Comparison of ENCODE assay signal across 20 cellular contexts in genomic region chr2:197870137-197870536, GRCh38.
A peak's percentile ranks its signal among the peaks of the same experiment; 100 is the strongest.
DNase-seq lines count a peak whose midpoint lies in the region; ATAC-seq and TF ChIP-seq lines count a peak whose summit lies in the region.
"Had no signal": no experiment of that assay in that cellular context is flagged by ENCODE, and none has a peak within 500 bp of the region (broad histone marks: within the 10 kb centered on the region; RNA-seq: fewer than 3 reads in every experiment).

No MANE protein-coding gene starts in this region.

- peaks cover 60% of the 10 kb centered on the region for H3K4me1 ChIP-seq in CD8-positive, alpha-beta memory T cell (ENCODE audit: insufficient read depth, low read length)
- H3K4me1 ChIP-seq in esophagus squamous epithelium, result no peaks in the 10 kb centered on the region
- H3K4me1 ChIP-seq: lower lobe of right lung had no signal

- POLR2A ChIA-PET in CD8-positive, alpha-beta memory T cell (lab: Charles Lee), result no interaction called here
- POLR2A ChIA-PET in naive thymus-derived CD8-positive, alpha-beta T cell (lab: Charles Lee), result interaction anchor here (1.5 to 1.6 kb wide), 3 partner anchors 9 to 40 kb away, joined by 3 to 4 read pairs (median 3); no protein-coding TSS in a partner anchor

- no peaks in the 10 kb centered on the region for H3K36me3 ChIP-seq in CD8-positive, alpha-beta memory T cell (ENCODE audit: insufficient read depth, low read length)
- no peaks in the 10 kb centered on the region for H3K36me3 ChIP-seq in esophagus squamous epithelium
- H3K36me3 ChIP-seq: lower lobe of right lung, tibial artery had no signal

- CTCF ChIA-PET in CD8-positive, alpha-beta memory T cell (lab: Charles Lee), result no interaction called here

- H3K27me3 Mint-ChIP-seq in T-helper 2 cell treated with Interferon-gamma antibody and Interleukin-4, amounts not matched to agents 5 μg/mL and 100 μg/mL, for 36 hours (ENCODE audit: low read depth), result peaks cover 2% of the 10 kb centered on the region
- peaks cover 0 to 1% of the 10 kb centered on the region in 2 donors for H3K27me3 Mint-ChIP-seq in CD8-positive, alpha-beta memory T cell
- H3K27me3 Mint-ChIP-seq in activated T-helper 2 cell treated with anti-CD3 and anti-CD28 coated beads, Interferon-gamma antibody, Interleukin-2, Interleukin-4, amounts not matched to agents 10 μg/mL and 5 μg/mL and 100 μg/mL, durations not matched to agents 14 hours and 24 hours and 36 hours (ENCODE audit: low read depth), result no peaks in the 10 kb centered on the region
- H3K27me3 Mint-ChIP-seq in naive thymus-derived CD8-positive, alpha-beta T cell, result peaks cover 0 to 2% (median 0%) of the 10 kb centered on the region in 5 donors

- intact Hi-C loops in activated T-helper 2 cell treated with anti-CD3 and anti-CD28 coated beads, Interferon-gamma antibody, Interleukin-2, Interleukin-4, amounts not matched to agents 10 μg/mL and 5 μg/mL and 100 μg/mL, durations not matched to agents 14 hours and 24 hours and 36 hours (cut with micrococcal nuclease), result loop anchor here (1.0 kb wide), 1 partner anchor 19 kb away; no protein-coding TSS in a partner anchor
- intact Hi-C loops in esophagus squamous epithelium (cut with DNase I), result no loop called here

- H3K4me3 ChIP-seq in CD8-positive, alpha-beta memory T cell (ENCODE audit: low read length), result peak overlapping the region; percentile 14
- H3K4me3 ChIP-seq in esophagus squamous epithelium, result no peak overlapping the region
- H3K4me3 ChIP-seq: lower lobe of right lung, skin epidermis, tibial artery had no signal

- H3K27ac Mint-ChIP-seq in T-helper 2 cell treated with Interferon-gamma antibody and Interleukin-4, amounts not matched to agents 5 μg/mL and 100 μg/mL, for 36 hours, result peak overlapping the region; percentile 92
- peak overlapping the region in 6 of 8 donors; percentile 18 to 96 (median 67) for H3K27ac Mint-ChIP-seq in CD8-positive, alpha-beta memory T cell
- H3K27ac Mint-ChIP-seq in activated T-helper 2 cell treated with anti-CD3 and anti-CD28 coated beads, Interferon-gamma antibody, Interleukin-2, Interleukin-4, amounts not matched to agents 10 μg/mL and 5 μg/mL and 100 μg/mL, durations not matched to agents 14 hours and 24 hours and 36 hours, result peak overlapping the region; percentile 84
- peak overlapping the region; percentile 85 to 96 (median 93) for H3K27ac Mint-ChIP-seq in naive thymus-derived CD8-positive, alpha-beta T cell
- H3K27ac Mint-ChIP-seq: HFFc6; stimulated activated naive B cell treated with anti-CD40 and anti-IgM and Interleukin-4, amounts not matched to agents 10 μg/mL and 1 μg/mL and 100 μg/mL, for 72 hours had no signal

- H3K27me3 ChIP-seq in CD8-positive, alpha-beta memory T cell (ENCODE audit: insufficient read depth, low read length, poor library complexity, severe bottlenecking), result no peaks in the 10 kb centered on the region
- no peaks in the 10 kb centered on the region for H3K27me3 ChIP-seq in esophagus squamous epithelium
- H3K27me3 ChIP-seq: tibial artery had no signal

- WGBS in esophagus squamous epithelium, 2 donors, result 86% methylated on average over 1 to 2 of the region's 2 CpGs

- DNase-seq in T-helper 2 cell treated with Interferon-gamma antibody and Interleukin-4, amounts not matched to agents 5 μg/mL and 100 μg/mL, for 36 hours (ENCODE audit: low spot score), result no peak
- no peak for DNase-seq in T-helper 2 cell
- no peak for DNase-seq in CD8-positive, alpha-beta memory T cell
- no peak for DNase-seq in activated T-helper 2 cell treated with anti-CD3 and anti-CD28 coated beads, Interferon-gamma antibody, Interleukin-2, Interleukin-4, amounts not matched to agents 10 μg/mL and 5 μg/mL and 100 μg/mL, durations not matched to agents 14 hours and 24 hours and 36 hours (ENCODE audit: low spot score)
- no peak for DNase-seq in naive thymus-derived CD8-positive, alpha-beta T cell
- no peak for DNase-seq in HK-2 (ENCODE audit: unreplicated experiment)
- no peak for DNase-seq in HuH-7.5 (ENCODE audit: low spot score)
- DNase-seq in esophagus squamous epithelium (lab: John Stamatoyannopoulos, UW), result no peak
- DNase-seq: Calu3; foreskin melanocyte; HFFc6; islet precursor cell; lower lobe of right lung; NCI-H1048; NCI-H187 treated with DMSO at 0.1 percent for 48 hours; NCI-H2227 treated with DMSO at 0.1 percent for 48 hours; stimulated activated naive B cell treated with anti-CD40 and anti-IgM and Interleukin-4, amounts not matched to agents 10 μg/mL and 1 μg/mL and 100 μg/mL, for 72 hours; tibial artery had no signal

- TF ChIP-seq CTCF in esophagus squamous epithelium (IDR thresholded peaks at IDR 0.05), result no peak

- H3K27ac ChIP-seq in CD8-positive, alpha-beta memory T cell (ENCODE audit: low read depth, low read length), result no peak overlapping the region
- H3K27ac ChIP-seq in esophagus squamous epithelium, result no peak overlapping the region
- H3K27ac ChIP-seq: lower lobe of right lung, RWPE1, tibial artery had no signal

- peak overlapping the region; percentile 62 for H3K4me3 Mint-ChIP-seq in T-helper 2 cell treated with Interferon-gamma antibody and Interleukin-4, amounts not matched to agents 5 μg/mL and 100 μg/mL, for 36 hours
- H3K4me3 Mint-ChIP-seq in CD8-positive, alpha-beta memory T cell, result peak overlapping the region in 6 of 7 donors; percentile 7 to 53 (median 48)
- peak overlapping the region; percentile 54 for H3K4me3 Mint-ChIP-seq in activated T-helper 2 cell treated with anti-CD3 and anti-CD28 coated beads, Interferon-gamma antibody, Interleukin-2, Interleukin-4, amounts not matched to agents 10 μg/mL and 5 μg/mL and 100 μg/mL, durations not matched to agents 14 hours and 24 hours and 36 hours (ENCODE audit: low read depth)
- peak overlapping the region; percentile 54 to 87 (median 77) for H3K4me3 Mint-ChIP-seq in naive thymus-derived CD8-positive, alpha-beta T cell
- H3K4me3 Mint-ChIP-seq: HFFc6; stimulated activated naive B cell treated with anti-CD40 and anti-IgM and Interleukin-4, amounts not matched to agents 10 μg/mL and 1 μg/mL and 100 μg/mL, for 72 hours had no signal

- no peaks in the 10 kb centered on the region for H3K36me3 Mint-ChIP-seq in T-helper 2 cell treated with Interferon-gamma antibody and Interleukin-4, amounts not matched to agents 5 μg/mL and 100 μg/mL, for 36 hours (ENCODE audit: low read depth)
- H3K36me3 Mint-ChIP-seq in CD8-positive, alpha-beta memory T cell, result no peaks in the 10 kb centered on the region
- no peaks in the 10 kb centered on the region for H3K36me3 Mint-ChIP-seq in activated T-helper 2 cell treated with anti-CD3 and anti-CD28 coated beads, Interferon-gamma antibody, Interleukin-2, Interleukin-4, amounts not matched to agents 10 μg/mL and 5 μg/mL and 100 μg/mL, durations not matched to agents 14 hours and 24 hours and 36 hours (ENCODE audit: low read depth)
- H3K36me3 Mint-ChIP-seq in naive thymus-derived CD8-positive, alpha-beta T cell, result peaks cover 0 to 1% (median 0%) of the 10 kb centered on the region in 3 donors
- H3K36me3 Mint-ChIP-seq: stimulated activated naive B cell treated with anti-CD40 and anti-IgM and Interleukin-4, amounts not matched to agents 10 μg/mL and 1 μg/mL and 100 μg/mL, for 72 hours had no signal

- H3K4me1 Mint-ChIP-seq in T-helper 2 cell treated with Interferon-gamma antibody and Interleukin-4, amounts not matched to agents 5 μg/mL and 100 μg/mL, for 36 hours (ENCODE audit: low read depth), result peaks cover 50% of the 10 kb centered on the region
- H3K4me1 Mint-ChIP-seq in CD8-positive, alpha-beta memory T cell, result peaks cover 13 to 48% (median 16%) of the 10 kb centered on the region in 3 donors
- peaks cover 51% of the 10 kb centered on the region for H3K4me1 Mint-ChIP-seq in activated T-helper 2 cell treated with anti-CD3 and anti-CD28 coated beads, Interferon-gamma antibody, Interleukin-2, Interleukin-4, amounts not matched to agents 10 μg/mL and 5 μg/mL and 100 μg/mL, durations not matched to agents 14 hours and 24 hours and 36 hours (ENCODE audit: low read depth)
- H3K4me1 Mint-ChIP-seq in naive thymus-derived CD8-positive, alpha-beta T cell, result peaks cover 20 to 56% (median 53%) of the 10 kb centered on the region in 4 donors
- H3K4me1 Mint-ChIP-seq: stimulated activated naive B cell treated with anti-CD40 and anti-IgM and Interleukin-4, amounts not matched to agents 10 μg/mL and 1 μg/mL and 100 μg/mL, for 72 hours had no signal

- H3K9me3 ChIP-seq in CD8-positive, alpha-beta memory T cell (ENCODE audit: low read length), result no peaks in the 10 kb centered on the region
- no peaks in the 10 kb centered on the region for H3K9me3 ChIP-seq in esophagus squamous epithelium
- H3K9me3 ChIP-seq: lower lobe of right lung, tibial artery had no signal

- no peak for ATAC-seq in naive thymus-derived CD8-positive, alpha-beta T cell
- ATAC-seq: stimulated activated naive B cell treated with anti-CD40 and anti-IgM and Interleukin-4, amounts not matched to agents 10 μg/mL and 1 μg/mL and 100 μg/mL, for 72 hours had no signal

- no peaks in the 10 kb centered on the region for H3K9me3 Mint-ChIP-seq in T-helper 2 cell treated with Interferon-gamma antibody and Interleukin-4, amounts not matched to agents 5 μg/mL and 100 μg/mL, for 36 hours
- no peaks in the 10 kb centered on the region for H3K9me3 Mint-ChIP-seq in CD8-positive, alpha-beta memory T cell
- no peaks in the 10 kb centered on the region for H3K9me3 Mint-ChIP-seq in activated T-helper 2 cell treated with anti-CD3 and anti-CD28 coated beads, Interferon-gamma antibody, Interleukin-2, Interleukin-4, amounts not matched to agents 10 μg/mL and 5 μg/mL and 100 μg/mL, durations not matched to agents 14 hours and 24 hours and 36 hours
- H3K9me3 Mint-ChIP-seq in naive thymus-derived CD8-positive, alpha-beta T cell, result no peaks in the 10 kb centered on the region
- H3K9me3 Mint-ChIP-seq: HFFc6; stimulated activated naive B cell treated with anti-CD40 and anti-IgM and Interleukin-4, amounts not matched to agents 10 μg/mL and 1 μg/mL and 100 μg/mL, for 72 hours had no signal

- TF ChIP-seq POLR2A in esophagus squamous epithelium (IDR thresholded peaks at IDR 0.05), result no peak
